In genomic region chr2:202113571-202114142, GRCh38 we compare ENCODE assay signal across 18 cellular contexts. TPM values are rescaled to one million over a fixed set of nuclear protein-coding genes. Genes with fewer than 3 reads are reported as not detected.
DNase-seq lines count a peak whose midpoint lies in the region; ATAC-seq, FAIRE-seq and TF ChIP-seq lines count a peak whose summit lies in the region.
"Had no signal": no experiment of that assay in that cellular context is flagged by ENCODE, and none has a peak within 500 bp of the region (broad histone marks: within the 10 kb centered on the region; RNA-seq: fewer than 3 reads in every experiment).

No MANE protein-coding gene starts in this region.

- no peaks in the 10 kb centered on the region for H3K79me1 ChIP-seq in H1 (ENCODE audit: low read depth, low read length)

- no peak overlapping the region for H2BK120ac ChIP-seq in H1 (replicated peaks; ENCODE audit: low read depth, low read length)

- DNase-seq in A549 (ENCODE audit: low read depth in 1 of 2, low spot score in 1 of 2) (peak in 1 of 2 experiments; percentile 27), DND-41 (peak; percentile 12), NCI-H748 (lab: John Stamatoyannopoulos, UW; ENCODE audit: unreplicated experiment) (peak; percentile 52), H1 (ENCODE audit: low read depth in 1 of 2, low spot score in 2 of 2) (no peak), colonic mucosa (no peak), NOMO-1 (lab: John Stamatoyannopoulos, UW; ENCODE audit: unreplicated experiment in 2 of 2) (no peak), WERI-Rb-1 (no peak)
- DNase-seq: activated CD4-positive, CD25-positive, alpha-beta regulatory T cell; CD8-positive, alpha-beta T cell; H7; NCI-H2227 treated with DMSO at 0.1 percent for 48 hours; Right ventricle myocardium superior; stimulated activated CD4-positive, alpha-beta T cell treated with anti-CD3 and anti-CD28 coated beads, Interleukin-2, amount 100 ng/mL, for 48 hours; stimulated activated naive CD4-positive, alpha-beta T cell had no signal

- no peaks in the 10 kb centered on the region for H3K79me2 ChIP-seq in DND-41 (ENCODE audit: insufficient read depth, low read length)
- H3K79me2 ChIP-seq in H1 (ENCODE audit: control insufficient read depth in 1 of 2, insufficient read depth in 2 of 2, low read length in 2 of 2), result no peaks in the 10 kb centered on the region

- no peak for FAIRE-seq in A549 (lab: Jason Lieb, UNC)
- peak; percentile 70 for FAIRE-seq in H1 (lab: Jason Lieb, UNC)

- TF ChIP-seq RAD21 in A549 (conservative IDR thresholded peaks at IDR 0.05 in 1 of 2, IDR thresholded peaks at IDR 0.05 in 1 of 2) (no peak), H1 (IDR thresholded peaks at IDR 0.05 in 1 of 2, conservative IDR thresholded peaks at IDR 0.05 in 1 of 2; ENCODE audit: low read depth in 2 of 2, low read length in 2 of 2) (no peak)

- H4K8ac ChIP-seq in H1 (ENCODE audit: extremely low read depth, insufficient read depth, low read length), result no peak overlapping the region

- H3K27me3 ChIP-seq in DND-41 (ENCODE audit: insufficient read depth, low read length, poor library complexity) (peaks cover 23% of the 10 kb centered on the region), H1 (replicated peaks in 1 of 4; ENCODE audit: control insufficient read depth in 3 of 4, extremely low read depth in 1 of 4, insufficient read depth in 3 of 4, low read length in 3 of 4) (no peaks in the 10 kb centered on the region), colonic mucosa (no peaks in the 10 kb centered on the region), WERI-Rb-1 (ENCODE audit: insufficient read depth, low read depth, severe bottlenecking) (no peaks in the 10 kb centered on the region)

- no peak overlapping the region for H3K18ac ChIP-seq in H1 (ENCODE audit: extremely low read depth, low read length)

- H3K27ac ChIP-seq in A549 (peak overlapping the region; percentile 56 to 79; a peak in 5 of 6 replicates), DND-41 (ENCODE audit: low read length) (no peak overlapping the region), H1 (ENCODE audit: low read depth, low read length) (no peak overlapping the region), colonic mucosa (no peak overlapping the region), WERI-Rb-1 (no peak overlapping the region)

- H2AK5ac ChIP-seq in H1 (ENCODE audit: low read depth, low read length), result no peak overlapping the region

- H3K4me1 ChIP-seq in A549 (peaks cover 69% of the 10 kb centered on the region), DND-41 (ENCODE audit: insufficient read depth, low read length) (no peaks in the 10 kb centered on the region), H1 (replicated peaks in 1 of 4; ENCODE audit: control insufficient read depth in 3 of 4, insufficient read depth in 4 of 4, low read length in 3 of 4) (peaks cover 0 to 11% (median 4%) of the 10 kb centered on the region in 4 experiments; a peak in 5 of 7 replicates), colonic mucosa (no peaks in the 10 kb centered on the region)

- intact Hi-C loops in colonic mucosa (cut with DNase I), result no loop called here

- no peak overlapping the region for H2BK20ac ChIP-seq in H1 (ENCODE audit: low read length)

- POLR2A ChIA-PET in A549 (lab: Yijun Ruan, JAX) (no interaction called here), H1 (lab: Charles Lee; ENCODE audit: partially characterized antibody) (no interaction called here)

- TF ChIP-seq POLR2A in A549 (IDR thresholded peaks at IDR 0.05; ENCODE audit: low read length) (no peak), H1 (IDR thresholded peaks at IDR 0.05; ENCODE audit: control extremely low read depth in 1 of 2, low read depth in 2 of 2, low read length in 2 of 2) (no peak)

- peak overlapping the region; percentile 67 for H3K4me2 ChIP-seq in A549
- H3K4me2 ChIP-seq in DND-41 (ENCODE audit: insufficient read depth, low read length), result no peak overlapping the region
- H3K4me2 ChIP-seq in H1 (ENCODE audit: insufficient read depth in 1 of 2, low read depth in 2 of 2, low read length in 2 of 2), result no peak overlapping the region

- no peak overlapping the region for H2BK12ac ChIP-seq in H1 (ENCODE audit: low read depth, low read length)

- whole genome bisulfite sequencing in A549 (ENCODE audit: missing lambda C conversion rate), result 42% methylated on average over 6 of the region's 6 CpGs
- WGBS in H1 (ENCODE audit: extremely low coverage in 1 of 2, insufficient coverage in 1 of 2, insufficient read length in 1 of 2, insufficient replicate concordance in 2 of 2, low coverage in 1 of 2, low lambda C conversion rate in 2 of 2, missing lambda C conversion rate in 1 of 2), 2 experiments, result 86% methylated on average over 6 of the region's 6 CpGs; no CpG with 5 or more reads in 1 of the 2 experiments

- H3K23me2 ChIP-seq in H1 (ENCODE audit: low read depth, low read length), result no peaks in the 10 kb centered on the region

- H2BK15ac ChIP-seq in H1 (ENCODE audit: low read length), result no peak overlapping the region

- CTCF ChIA-PET in A549 (lab: Yijun Ruan, JAX), result interaction anchor here (0.6 to 1.3 kb wide), 6 partner anchors 9 to 252 kb away, joined by 3 to 4 read pairs (median 3); no protein-coding TSS in a partner anchor
- CTCF ChIA-PET in H1 (lab: Charles Lee; ENCODE audit: partially characterized antibody), result interaction anchor here (0.5 to 1.7 kb wide), 7 partner anchors 7 to 78 kb away, joined by 3 to 6 read pairs (median 4); no protein-coding TSS in a partner anchor

- H3K9ac ChIP-seq in DND-41 (ENCODE audit: low read depth, low read length) (no peak overlapping the region), H1 (replicated peaks in 1 of 4; ENCODE audit: extremely low read depth in 1 of 4, low read depth in 3 of 4, low read length in 3 of 4) (no peak overlapping the region), colonic mucosa (ENCODE audit: low read depth in 2 of 2, low read length in 2 of 2) (no peak overlapping the region)

- H3K56ac ChIP-seq in H1 (replicated peaks; ENCODE audit: insufficient read length, low read depth, low read length), result no peak overlapping the region

- ATAC-seq in A549 (peak in 1 of 2 experiments; percentile 55; a peak in 3 of 6 replicates), DND-41 (ENCODE audit: insufficient read depth, low read depth) (peak; percentile 62; the same call in 2 of the 3 replicates), HG03196 (IDR thresholded peaks at IDR 0.05; ENCODE audit: unreplicated experiment) (no peak)
- ATAC-seq: CD8-positive, alpha-beta T cell had no signal

- H4K91ac ChIP-seq in H1 (replicated peaks; ENCODE audit: insufficient read length, low read length), result no peak overlapping the region

- H3K4me3 ChIP-seq in A549 (no peak overlapping the region), DND-41 (ENCODE audit: low read depth in 1 of 2, low read length in 2 of 2) (no peak overlapping the region), H1 (ENCODE audit: extremely low read depth in 1 of 4, insufficient read depth in 2 of 4, low read depth in 3 of 4, low read length in 4 of 4) (no peak overlapping the region), colonic mucosa (no peak overlapping the region), WERI-Rb-1 (ENCODE audit: low read depth, low read length) (no peak overlapping the region)

- no peak overlapping the region for H3K23ac ChIP-seq in H1 (ENCODE audit: insufficient read length)

- H4K20me1 ChIP-seq in DND-41 (ENCODE audit: insufficient read depth, low read length), result no peaks in the 10 kb centered on the region
- no peaks in the 10 kb centered on the region for H4K20me1 ChIP-seq in H1 (replicated peaks in 1 of 2; ENCODE audit: control insufficient read depth in 1 of 2, insufficient read depth in 2 of 2, low read length in 2 of 2)

- H3K9me3 ChIP-seq in A549 (no peaks in the 10 kb centered on the region), DND-41 (ENCODE audit: insufficient read depth, low read length, severe bottlenecking) (no peaks in the 10 kb centered on the region), H1 (ENCODE audit: insufficient read depth in 2 of 2, low read depth in 1 of 2, low read length in 1 of 2) (no peaks in the 10 kb centered on the region), colonic mucosa (no peaks in the 10 kb centered on the region), WERI-Rb-1 (ENCODE audit: severe bottlenecking) (peaks cover 2% of the 10 kb centered on the region)

- no peak overlapping the region for H3K14ac ChIP-seq in H1 (ENCODE audit: insufficient read length)

- no peak for TF ChIP-seq CTCF in A549 (IDR thresholded peaks at IDR 0.05)
- no peak for TF ChIP-seq CTCF in DND-41 (IDR thresholded peaks at IDR 0.05; ENCODE audit: borderline replicate concordance, extremely low read depth, low read length, poor library complexity, severe bottlenecking)
- no peak for TF ChIP-seq CTCF in H1 (IDR thresholded peaks at IDR 0.05; ENCODE audit: control extremely low read depth in 1 of 3, insufficient read depth in 1 of 3, low read depth in 1 of 3, low read length in 3 of 3)
- TF ChIP-seq CTCF in colonic mucosa (IDR thresholded peaks at IDR 0.05), result no peak
- no peak for TF ChIP-seq CTCF in WERI-Rb-1 (IDR thresholded peaks at IDR 0.05; ENCODE audit: low read depth, low read length)

- H2AFZ ChIP-seq in DND-41 (ENCODE audit: low read depth, low read length) (no peak overlapping the region), H1 (ENCODE audit: low read length) (peak overlapping the region; percentile 85)

- TF ChIP-seq EP300 in A549 (IDR thresholded peaks at IDR 0.05) (peak in 1 of 2 experiments; percentile 11; a peak in 1 of 5 replicates), H1 (IDR thresholded peaks at IDR 0.05; ENCODE audit: borderline replicate concordance in 1 of 2, low read depth in 2 of 2, low read length in 2 of 2) (no peak)

- no peak overlapping the region for H2BK5ac ChIP-seq in H1 (ENCODE audit: low read depth, low read length)

- H4K5ac ChIP-seq in H1 (ENCODE audit: insufficient read length, low read depth, low read length), result no peak overlapping the region

- no peaks in the 10 kb centered on the region for H3K36me3 ChIP-seq in DND-41 (ENCODE audit: insufficient read depth, low read length)
- H3K36me3 ChIP-seq in H1 (ENCODE audit: control insufficient read depth in 2 of 4, insufficient read depth in 4 of 4, low read length in 3 of 4), result no peaks in the 10 kb centered on the region
- H3K36me3 ChIP-seq in colonic mucosa, result no peaks in the 10 kb centered on the region
- H3K36me3 ChIP-seq in WERI-Rb-1, result no peaks in the 10 kb centered on the region

- no peak overlapping the region for H3K4ac ChIP-seq in H1 (replicated peaks; ENCODE audit: insufficient read length, low read depth, low read length)

RNA-seq across cellular contexts. Expression of gene KIAA2012, which starts 40.6 kb away (rescaled TPM):
- polyA plus RNA-seq in A549 (2011; rRNA removed) (0.01 and 0.03 TPM in 2 replicates), A549 (2017; fragmentation: RNase III; extraction: RNeasy Plus Mini Kit Qiagen cat#74134 plus additional on column Dnase treatment) (0.03 to 0.05 TPM (median 0.04 TPM) in 3 replicates), H1 (2011; rRNA removed) (0.02 TPM in 1 of 2 replicates, not detected in the other)
- polyA plus RNA-seq in A549 (2012; cell fraction: cytosol; rRNA removed), result 0.01 TPM in 1 of 2 replicates, not detected in the other
- 0.01 TPM in 1 of 2 replicates, not detected in the other for polyA plus RNA-seq in A549 (2012; cell fraction: nucleus; rRNA removed)
- polyA minus RNA-seq in A549 (2011; rRNA and poly(A)+ RNA removed), result not detected in 2 replicates
- not detected in 2 replicates for total RNA-seq in H1 (2021; fragmentation: NEBNext Ultra II Directional; extraction: Animal tissue kit (Norgen Biotek cat#: 25700))
- not detected for polyA plus RNA-seq in H1 (2011; cell fraction: cytosol; rRNA removed)
- not detected for polyA plus RNA-seq in H1 (2011; cell fraction: nucleus; rRNA removed)
- not detected in 4 replicates for polyA plus RNA-seq in H1 (2012, experiment 1 of 2)
- polyA plus RNA-seq in H1 (2012, experiment 2 of 2), result not detected
- polyA plus RNA-seq in H1 (2013, experiment 1 of 2), result not detected
- not detected for polyA plus RNA-seq in H1 (2013, experiment 2 of 2)
- not detected in 2 replicates for polyA minus RNA-seq in H1 (2011; rRNA and poly(A)+ RNA removed)
- polyA minus RNA-seq in H1 (2011; cell fraction: cytosol; rRNA and poly(A)+ RNA removed), result not detected
- polyA minus RNA-seq in H1 (2011; cell fraction: nucleus; rRNA and poly(A)+ RNA removed), result not detected
- total RNA-seq in colonic mucosa, result not detected
- total RNA-seq: cardiac septum; CD8-positive, alpha-beta T cell; esophagus mucosa; H7; posterior vena cava; Right ventricle myocardium superior had no signal

Comparison
In these comparisons a context has a peak if more than half of its experiments do, and no peak if none do; other contexts are left out.
1. DNase-seq: peak in DND-41 (single experiment) and NCI-H748 (single experiment); none in H1 (0 of 2), colonic mucosa (single experiment), NOMO-1 (0 of 2) and WERI-Rb-1 (single experiment).
2. H3K27ac ChIP-seq: peak in A549 (2 of 2); none in DND-41 (single experiment), H1 (single experiment), colonic mucosa (single experiment) and WERI-Rb-1 (single experiment).